Comparison of ENCODE assay signal across 14 cellular contexts in genomic region chr1:92442351-92442750, GRCh38. TPM values are rescaled to one million over a fixed set of nuclear protein-coding genes. Genes with fewer than 3 reads are reported as not detected.
A peak's percentile ranks its signal among the peaks of the same experiment; 100 is the strongest.
DNase-seq lines count a peak whose midpoint lies in the region; ATAC-seq and TF ChIP-seq lines count a peak whose summit lies in the region.
"Had no signal": no experiment of that assay in that cellular context is flagged by ENCODE, and none has a peak within 500 bp of the region (broad histone marks: within the 10 kb centered on the region; RNA-seq: fewer than 3 reads in every experiment).

No MANE protein-coding gene starts in this region.

- 100% methylated on average over 2 of the region's 5 CpGs; no CpG with 5 or more reads in 1 of the 2 experiments for WGBS in IMR-90 (ENCODE audit: extremely low coverage in 2 of 2, insufficient read length in 1 of 2), 2 experiments
- 42 to 61% methylated on average over 3 to 5 of the region's 5 CpGs for WGBS in transverse colon (ENCODE audit: low coverage in 1 of 2), 2 donors

- TF ChIP-seq EP300 in transverse colon (IDR thresholded peaks at IDR 0.05; ENCODE audit: low read depth): no peak

- dilution Hi-C loops in IMR-90 (cut with HindIII; ENCODE audit: low sequenced_read_pairs, unreplicated experiment): no loop called here

- no peak overlapping the region for H4K5ac ChIP-seq in IMR-90 (ENCODE audit: low read depth, low read length)

- intact Hi-C loops in IMR-90 (cut with micrococcal nuclease): no loop called here
- intact Hi-C loops in transverse colon (cut with DNase I; ENCODE audit: low total_unique reads): no loop called here

- no peak overlapping the region for H2BK5ac ChIP-seq in IMR-90 (ENCODE audit: low read depth, low read length, poor library complexity, severe bottlenecking)

- H2AK9ac ChIP-seq in IMR-90 (replicated peaks; ENCODE audit: low read depth, low read length, poor library complexity): no peak overlapping the region

- H3K36me3 ChIP-seq in IMR-90 (ENCODE audit: control insufficient read depth, insufficient read depth, low read length) (no peaks in the 10 kb centered on the region), brain microvascular endothelial cell (replicated peaks) (no peaks in the 10 kb centered on the region), mucosa of rectum (ENCODE audit: control insufficient read depth in 2 of 2, insufficient read depth in 2 of 2, low read length in 2 of 2) (no peaks in the 10 kb centered on the region), transverse colon (no peaks in the 10 kb centered on the region)
- H3K36me3 ChIP-seq: thoracic aorta had no signal

- H2AK5ac ChIP-seq in IMR-90 (ENCODE audit: low read depth, low read length): peak overlapping the region; percentile 58; the same call in 1 of the 2 replicates

- in situ Hi-C loops in IMR-90 (cut with MboI; ENCODE audit: low sequenced_read_pairs) (no loop called here), brain microvascular endothelial cell (cut with HindIII; ENCODE audit: low pct_ligation_motif_present, low sequenced_read_pairs) (no loop called here), transverse colon (cut with MboI; ENCODE audit: low pct_ligation_motif_present in 1 of 4, low pct_unique_long_range_greater_than_20kb in 1 of 4, low sequenced_read_pairs in 3 of 4) (no loop called here)

- H3K4ac ChIP-seq in IMR-90 (ENCODE audit: low read depth, low read length): no peak overlapping the region

- CTCF ChIA-PET in IMR-90 (lab: Yijun Ruan, JAX): no interaction called here

- H2BK120ac ChIP-seq in IMR-90 (ENCODE audit: low read depth, low read length): no peak overlapping the region

- H3K79me1 ChIP-seq in IMR-90 (ENCODE audit: low read depth in 1 of 2, low read length in 2 of 2): no peaks in the 10 kb centered on the region

- H3K9me1 ChIP-seq in IMR-90 (ENCODE audit: insufficient read depth, low read length): peaks cover 13% of the 10 kb centered on the region

- peak overlapping the region; percentile 65 for H2BK20ac ChIP-seq in IMR-90 (ENCODE audit: low read depth, low read length)

- TF ChIP-seq POLR2A in IMR-90 (IDR thresholded peaks at IDR 0.05; ENCODE audit: low read depth, low read length) (no peak), transverse colon (IDR thresholded peaks at IDR 0.05) (no peak)

- H2BK15ac ChIP-seq in IMR-90 (ENCODE audit: low read depth, low read length): no peak overlapping the region

- H3K9me3 ChIP-seq in IMR-90 (ENCODE audit: control insufficient read depth, insufficient read depth, low read length): no peaks in the 10 kb centered on the region
- no peaks in the 10 kb centered on the region for H3K9me3 ChIP-seq in mucosa of rectum (ENCODE audit: control insufficient read depth in 2 of 2, low read length in 2 of 2)
- no peaks in the 10 kb centered on the region for H3K9me3 ChIP-seq in transverse colon
- H3K9me3 ChIP-seq: thoracic aorta had no signal

- H3K23ac ChIP-seq in IMR-90 (ENCODE audit: low read depth, low read length): no peak overlapping the region

- ATAC-seq in IMR-90 (ENCODE audit: low read depth): no peak

- H3K27ac ChIP-seq in IMR-90 (ENCODE audit: insufficient read depth, low read length) (no peak overlapping the region), brain microvascular endothelial cell (no peak overlapping the region), mucosa of rectum (ENCODE audit: low read depth in 2 of 2, low read length in 2 of 2) (no peak overlapping the region), transverse colon (peak overlapping the region in 1 of 4 donors; percentile 14)
- H3K27ac ChIP-seq: thoracic aorta had no signal

- no peak overlapping the region for H3K18ac ChIP-seq in IMR-90 (ENCODE audit: low read depth, low read length)

- TF ChIP-seq CTCF in IMR-90 (conservative IDR thresholded peaks at IDR 0.05; ENCODE audit: low read depth, low read length) (no peak), brain microvascular endothelial cell (IDR thresholded peaks at IDR 0.05; ENCODE audit: low read depth, low read length, missing control alignments) (no peak), GM20000 (IDR thresholded peaks at IDR 0.05; ENCODE audit: extremely low read depth, missing control alignments) (no peak), transverse colon (IDR thresholded peaks at IDR 0.05) (no peak)

- H3K56ac ChIP-seq in IMR-90 (ENCODE audit: extremely low read depth, insufficient read depth, low read length): no peak overlapping the region

- no peaks in the 10 kb centered on the region for H3K27me3 ChIP-seq in IMR-90 (ENCODE audit: control insufficient read depth, insufficient read depth, low read length)
- H3K27me3 ChIP-seq in brain microvascular endothelial cell (replicated peaks): no peaks in the 10 kb centered on the region
- H3K27me3 ChIP-seq in mucosa of rectum (ENCODE audit: control insufficient read depth in 2 of 2, insufficient read depth in 2 of 2, low read length in 2 of 2): no peaks in the 10 kb centered on the region
- H3K27me3 ChIP-seq in transverse colon: no peaks in the 10 kb centered on the region

- H3K9ac ChIP-seq in IMR-90 (ENCODE audit: low read depth, low read length) (no peak overlapping the region), mucosa of rectum (ENCODE audit: low read depth in 1 of 2, low read length in 2 of 2) (no peak overlapping the region)

- H4K8ac ChIP-seq in IMR-90 (ENCODE audit: low read depth in 2 of 2, low read length in 2 of 2): no peak overlapping the region

- H3K4me2 ChIP-seq in IMR-90 (ENCODE audit: low read depth, low read length): no peak overlapping the region

- DNase-seq in COR-L47 (lab: John Stamatoyannopoulos, UW) (peak; percentile 47), IMR-90 (no peak), brain microvascular endothelial cell (peak; percentile 0), GM20000 (ENCODE audit: low spot score) (no peak), RPMI8226 (no peak), transverse colon (no peak), putamen (ENCODE audit: low spot score) (no peak)
- DNase-seq: activated B cell treated with CpG ODN at 0.5 μM for 24 hours; HCEC 1CT; mesenchymal stem cell; stimulated activated CD4-positive, alpha-beta T cell treated with anti-CD3 and anti-CD28 coated beads, Interleukin-2, amount 100 ng/mL, for 48 hours; T-helper 1 cell had no signal

- no TSS peak for BruUV-seq in IMR-90 (replicated peaks; lab: Mats Ljungman, UMichigan)

- no peaks in the 10 kb centered on the region for H4K20me1 ChIP-seq in IMR-90 (ENCODE audit: insufficient read depth, low read length)

- no peak for TF ChIP-seq RAD21 in IMR-90 (IDR thresholded peaks at IDR 0.05; ENCODE audit: low read length)

- H3K4me3 ChIP-seq in IMR-90 (ENCODE audit: insufficient read depth, low read depth, low read length): no peak overlapping the region
- no peak overlapping the region for H3K4me3 ChIP-seq in brain microvascular endothelial cell (ENCODE audit: low read depth, low read length)
- peak overlapping the region; percentile 46 to 56 for H3K4me3 ChIP-seq in mucosa of rectum (ENCODE audit: low read length in 2 of 2)
- H3K4me3 ChIP-seq in transverse colon: peak overlapping the region in 2 of 4 donors; percentile 5 to 37
- H3K4me3 ChIP-seq: thoracic aorta had no signal

- no peak overlapping the region; the same call in 1 of the 2 replicates for H3K14ac ChIP-seq in IMR-90 (replicated peaks; ENCODE audit: low read depth, low read length)

- POLR2A ChIA-PET in IMR-90 (lab: Charles Lee; ENCODE audit: unreplicated experiment): no interaction called here

- H3K4me1 ChIP-seq in IMR-90 (ENCODE audit: control insufficient read depth, insufficient read depth, low read length) (peaks cover 12% of the 10 kb centered on the region), mucosa of rectum (ENCODE audit: control insufficient read depth in 2 of 2, insufficient read depth in 2 of 2, low read length in 2 of 2) (peaks cover 0 to 3% of the 10 kb centered on the region in 2 donors), transverse colon (no peaks in the 10 kb centered on the region)

- no peak overlapping the region for H4K91ac ChIP-seq in IMR-90 (ENCODE audit: insufficient read depth, low read depth, low read length)

- peak overlapping the region; percentile 79 for H2AFZ ChIP-seq in IMR-90 (replicated peaks; ENCODE audit: low read length, poor library complexity)

TF ChIP-seq in IMR-90, 13 proteins besides CTCF, POLR2A, EP300 and RAD21 (continues in another document):
- TF ChIP-seq MAZ (IDR thresholded peaks at IDR 0.05; ENCODE audit: borderline replicate concordance, low read depth, low read length) (no peak), MAFK (IDR thresholded peaks at IDR 0.05; ENCODE audit: low read depth, low read length) (no peak), NFE2L2 (IDR thresholded peaks at IDR 0.05; ENCODE audit: low read depth, low read length) (no peak), RFX5 (IDR thresholded peaks at IDR 0.05; ENCODE audit: low read depth, low read length) (no peak), MXI1 (IDR thresholded peaks at IDR 0.05; ENCODE audit: borderline replicate concordance, low read depth, low read length) (no peak), USF2 (IDR thresholded peaks at IDR 0.05; ENCODE audit: low read depth, low read length) (no peak), CEBPB (IDR thresholded peaks at IDR 0.05; ENCODE audit: low read depth, low read length) (no peak), RCOR1 (IDR thresholded peaks at IDR 0.05; ENCODE audit: insufficient replicate concordance, low read length) (no peak), ELK1 (IDR thresholded peaks at IDR 0.05; ENCODE audit: borderline replicate concordance, low read depth, low read length) (no peak), CHD1 (IDR thresholded peaks at IDR 0.05; ENCODE audit: low read depth, low read length) (no peak), SMC3 (IDR thresholded peaks at IDR 0.05; ENCODE audit: low read depth, low read length) (no peak)

RNA-seq across cellular contexts. Expression of gene GFI1, which starts 44.4 kb away (rescaled TPM):
- under 0.01 TPM in 2 replicates for total RNA-seq in IMR-90 (2012; rRNA removed)
- 0.16 and 0.21 TPM in 2 replicates for polyA plus RNA-seq in IMR-90 (2012; rRNA removed)
- polyA plus RNA-seq in IMR-90 (2012; cell fraction: cytosol; rRNA removed): 0.05 and 0.12 TPM in 2 replicates
- 0.85 and 1.0 TPM in 2 replicates for polyA plus RNA-seq in IMR-90 (2012; cell fraction: nucleus; rRNA removed; ENCODE audit: low replicate concordance)
- 10 to 100 TPM in 1 of 4 donors, 1 to 10 TPM in 3; 4.5 to 15.7 (median 9.2) TPM for total RNA-seq in transverse colon

Comparison
In these comparisons a context has a peak if more than half of its experiments do, and no peak if none do; other contexts are left out.
1. DNase-seq: peak in COR-L47 (single experiment) and brain microvascular endothelial cell (single experiment); none in IMR-90 (single experiment), GM20000 (single experiment), RPMI8226 (single experiment), transverse colon (single experiment) and putamen (single experiment).
2. H3K4me3 ChIP-seq: peak in mucosa of rectum (2 of 2); none in IMR-90 (single experiment) and brain microvascular endothelial cell (single experiment).